Comparison of ENCODE assay signal across 8 cellular contexts in genomic region chr1:169892819-169893644, GRCh38. TPM values are rescaled to one million over a fixed set of nuclear protein-coding genes. Genes with fewer than 3 reads are reported as not detected.
DNase-seq lines count a peak whose midpoint lies in the region; ATAC-seq, FAIRE-seq and TF ChIP-seq lines count a peak whose summit lies in the region.

No MANE protein-coding gene starts in this region.

- peak overlapping the region; percentile 91 for H3K4me3 Mint-ChIP-seq in neural crest cell

- no peak for TF ChIP-seq CTCF in AG10803 (conservative IDR thresholded peaks at IDR 0.05; ENCODE audit: low read length)
- TF ChIP-seq CTCF in neural crest cell (conservative IDR thresholded peaks at IDR 0.05), result no peak

- peak; percentile 21 for ATAC-seq in GM19025 (IDR thresholded peaks at IDR 0.05; ENCODE audit: low read depth, unreplicated experiment)

- FAIRE-seq in HTR-8/SVneo (lab: Jason Lieb, UNC), result no peak

- DNase-seq in AG10803 (ENCODE audit: low read depth), result peak; percentile 20
- DNase-seq in HTR-8/SVneo (ENCODE audit: insufficient read length, low spot score), result peak; percentile 26
- peak; percentile 26 to 43 for DNase-seq in activated CD4-positive, alpha-beta T cell treated with anti-CD3 and anti-CD28 coated beads for 4 hours
- DNase-seq in fibroblast of peridontal ligament (ENCODE audit: extremely low read depth), result peak; percentile 40
- DNase-seq in neural crest cell (ENCODE audit: low read depth, low spot score), result peak; percentile 32
- no peak for DNase-seq in NCI-H2081 treated with DMSO at 0.1 percent for 48 hours (lab: John Stamatoyannopoulos, UW)
- DNase-seq in SIG-M5 (lab: John Stamatoyannopoulos, UW), result no peak

- H3K36me3 Mint-ChIP-seq in neural crest cell (ENCODE audit: low read depth), result no peaks in the 10 kb centered on the region

- no peaks in the 10 kb centered on the region for H3K9me3 Mint-ChIP-seq in neural crest cell

- peaks cover 26% of the 10 kb centered on the region for H3K4me1 Mint-ChIP-seq in neural crest cell

- peaks cover 21% of the 10 kb centered on the region for H3K27me3 Mint-ChIP-seq in neural crest cell (ENCODE audit: low read depth)

- H3K4me3 ChIP-seq in AG10803 (ENCODE audit: low read length), result peak overlapping the region; percentile 85

- peak overlapping the region; percentile 15 for H3K27ac Mint-ChIP-seq in neural crest cell (ENCODE audit: unreplicated experiment)

RNA-seq across cellular contexts. Expression of gene SCYL3, which starts 0.7 kb away (rescaled TPM):
- total RNA-seq in neural crest cell, result 8.1 and 9.1 TPM in 2 replicates

Comparison
In these comparisons a context has a peak if more than half of its experiments do, and no peak if none do; other contexts are left out.
1. DNase-seq: peak in AG10803 (single experiment), HTR-8/SVneo (single experiment), activated CD4-positive, alpha-beta T cell treated with anti-CD3 and anti-CD28 coated beads for 4 hours (2 of 2), fibroblast of peridontal ligament (single experiment) and neural crest cell (single experiment); none in NCI-H2081 treated with DMSO at 0.1 percent for 48 hours (single experiment) and SIG-M5 (single experiment).